ENCODE assay signal across 20 cellular contexts in genomic region chr1:176315519-176316220, GRCh38.
A peak's percentile ranks its signal among the peaks of the same experiment; 100 is the strongest.
DNase-seq lines count a peak whose midpoint lies in the region; ATAC-seq and TF ChIP-seq lines count a peak whose summit lies in the region.
"Had no signal": no experiment of that assay in that cellular context is flagged by ENCODE, and none has a peak within 500 bp of the region (broad histone marks: within the 10 kb centered on the region; RNA-seq: fewer than 3 reads in every experiment).

No MANE protein-coding gene starts in this region.

- intact Hi-C loops in activated naive CD4-positive, alpha-beta T cell treated with anti-CD3 and anti-CD28 coated beads for 36 hours (cut with micrococcal nuclease): no loop called here
- intact Hi-C loops in gastrocnemius medialis (cut with DNase I; ENCODE audit: low total_unique reads): no loop called here

- H3K27me3 ChIP-seq in gastrocnemius medialis: no peaks in the 10 kb centered on the region
- H3K27me3 ChIP-seq: spleen, tibial artery had no signal

- H3K4me1 ChIP-seq in gastrocnemius medialis: no peaks in the 10 kb centered on the region
- H3K4me1 ChIP-seq: psoas muscle, spleen, tibial artery had no signal

- H3K9me3 ChIP-seq in gastrocnemius medialis: no peaks in the 10 kb centered on the region
- H3K9me3 ChIP-seq: psoas muscle had no signal

- in situ Hi-C loops in gastrocnemius medialis (cut with MboI; ENCODE audit: low sequenced_read_pairs in 4 of 4): no loop called here

- no peak overlapping the region for H3K27ac ChIP-seq in gastrocnemius medialis
- H3K27ac ChIP-seq: psoas muscle, spleen, tibial artery had no signal

- DNase-seq in kidney tubule cell (ENCODE audit: low spot score): peak; percentile 70
- DNase-seq in SKM-1 (lab: John Stamatoyannopoulos, UW; ENCODE audit: unreplicated experiment): no peak
- DNase-seq in activated naive CD4-positive, alpha-beta T cell treated with anti-CD3 and anti-CD28 coated beads for 36 hours: no peak
- no peak for DNase-seq in gastrocnemius medialis
- DNase-seq: activated CD4-positive, alpha-beta T cell treated with anti-CD3 and anti-CD28 coated beads, Interleukin-2, amount 50 U/mL, for 4 hours; activated naive CD4-positive, alpha-beta T cell treated with anti-CD3 and anti-CD28 coated beads, Interleukin-2, amount 50 U/mL, for 16 hours; activated T-cell treated with anti-CD3 and anti-CD28 coated beads, Interleukin-2, amount 50 U/mL, for 1 hour; AML-193; H7; left colon; NCI-H1436; NCI-H226; psoas muscle; spleen; T-cell; tibial artery had no signal

- H3K4me3 ChIP-seq in gastrocnemius medialis: no peak overlapping the region
- H3K4me3 ChIP-seq: psoas muscle, spleen, tibial artery had no signal

- ATAC-seq in GM18909 (IDR thresholded peaks at IDR 0.05; ENCODE audit: poor library complexity, unreplicated experiment): peak; percentile 96
- peak; percentile 85 for ATAC-seq in GM21786 (IDR thresholded peaks at IDR 0.05; ENCODE audit: unreplicated experiment)
- ATAC-seq in HG03175 (IDR thresholded peaks at IDR 0.05; ENCODE audit: unreplicated experiment): peak; percentile 96
- no peak for ATAC-seq in gastrocnemius medialis
- ATAC-seq in HG03280 (IDR thresholded peaks at IDR 0.05; ENCODE audit: unreplicated experiment): no peak
- ATAC-seq: left colon, psoas muscle, T-cell had no signal

- peaks cover 5% of the 10 kb centered on the region for H3K9me3 Mint-ChIP-seq in activated naive CD4-positive, alpha-beta T cell treated with anti-CD3 and anti-CD28 coated beads for 36 hours

- no peaks in the 10 kb centered on the region for H3K4me1 Mint-ChIP-seq in activated naive CD4-positive, alpha-beta T cell treated with anti-CD3 and anti-CD28 coated beads for 36 hours (ENCODE audit: low read depth)
- H3K4me1 Mint-ChIP-seq: T-cell had no signal

- CTCF ChIA-PET in activated naive CD4-positive, alpha-beta T cell treated with anti-CD3 and anti-CD28 coated beads for 36 hours (lab: Charles Lee): no interaction called here

- TF ChIP-seq CTCF in gastrocnemius medialis (IDR thresholded peaks at IDR 0.05 in 4 of 5, conservative IDR thresholded peaks at IDR 0.05 in 1 of 5): no peak

- H3K4me3 Mint-ChIP-seq in activated naive CD4-positive, alpha-beta T cell treated with anti-CD3 and anti-CD28 coated beads for 36 hours: no peak overlapping the region
- H3K4me3 Mint-ChIP-seq: T-cell had no signal

- H3K36me3 ChIP-seq in gastrocnemius medialis: no peaks in the 10 kb centered on the region
- H3K36me3 ChIP-seq: spleen, tibial artery had no signal

- no peak overlapping the region for H3K27ac Mint-ChIP-seq in activated naive CD4-positive, alpha-beta T cell treated with anti-CD3 and anti-CD28 coated beads for 36 hours
- H3K27ac Mint-ChIP-seq: T-cell had no signal

- no peak for TF ChIP-seq POLR2A in gastrocnemius medialis (IDR thresholded peaks at IDR 0.05)

- H3K36me3 Mint-ChIP-seq in activated naive CD4-positive, alpha-beta T cell treated with anti-CD3 and anti-CD28 coated beads for 36 hours (ENCODE audit: low read depth): no peaks in the 10 kb centered on the region
- H3K36me3 Mint-ChIP-seq: T-cell had no signal

- peaks cover 4% of the 10 kb centered on the region for H3K27me3 Mint-ChIP-seq in activated naive CD4-positive, alpha-beta T cell treated with anti-CD3 and anti-CD28 coated beads for 36 hours (ENCODE audit: low read depth)

Comparison
In these comparisons a context has a peak if more than half of its experiments do, and no peak if none do; other contexts are left out.
1. ATAC-seq: peak in GM18909 (single experiment), GM21786 (single experiment) and HG03175 (single experiment); none in gastrocnemius medialis (0 of 2) and HG03280 (single experiment).